ENCODE assay signal across 34 cellular contexts in the genomic region with DNA sequence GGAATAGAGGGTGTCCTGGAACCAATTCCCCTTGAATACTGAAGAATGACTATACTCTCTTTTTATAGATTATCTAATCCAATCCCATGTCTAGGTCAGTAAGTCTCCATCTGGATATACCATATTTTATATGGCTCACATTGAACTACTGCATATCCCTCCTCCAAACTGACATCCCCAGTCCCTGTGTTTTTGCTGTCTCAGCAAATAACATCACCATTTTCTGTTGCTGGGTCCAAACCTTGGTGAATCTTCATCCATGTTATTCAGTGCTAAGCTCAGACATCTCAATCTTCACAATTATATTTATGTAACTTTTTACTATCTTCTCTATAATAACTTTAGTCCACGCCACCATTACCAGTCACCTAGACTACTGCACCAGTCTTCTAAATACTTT.
"Had no signal": no experiment of that assay in that cellular context is flagged by ENCODE, and none has a peak within 500 bp of the region (broad histone marks: within the 10 kb centered on the region; RNA-seq: fewer than 3 reads in every experiment).

No MANE protein-coding gene starts in this region.

- FAIRE-seq: astrocyte, colon, TTC549 had no signal

- H3K36me3 ChIP-seq: adrenal gland, brain microvascular endothelial cell, breast epithelium had no signal

- H3K27me3 ChIP-seq: adrenal gland, body of pancreas, brain microvascular endothelial cell, breast epithelium had no signal

- ATAC-seq: activated CD8-positive, alpha-beta T cell treated with anti-CD3 and anti-CD28 coated beads for 36 hours; activated naive CD4-positive, alpha-beta T cell treated with anti-CD3 and anti-CD28 coated beads, Interleukin-2, amount 50 U/mL, for 72 hours; activated T-cell treated with anti-CD3 and anti-CD28 coated beads, Interleukin-2, amount 50 U/mL, for 4 hours; activated T-cell treated with anti-CD3 and anti-CD28 coated beads, Interleukin-2, amount 50 U/mL, for 72 hours; activated T-helper 17 cell treated with anti-CD3 and anti-CD28 coated beads, Interleukin-2, amount 50 U/mL, for 72 hours; body of pancreas had no signal

- H3K9me3 ChIP-seq: adrenal gland, body of pancreas, breast epithelium had no signal

- H3K4me1 ChIP-seq: adrenal gland, body of pancreas, breast epithelium had no signal

- H3K27ac ChIP-seq: adrenal gland, body of pancreas, brain microvascular endothelial cell, breast epithelium, VCaP had no signal

- DNase-seq: activated B cell treated with CpG ODN at 0.5 μM for 24 hours; activated CD4-positive, alpha-beta memory T cell treated with anti-CD3 and anti-CD28 coated beads for 36 hours; activated CD4-positive, alpha-beta T cell treated with anti-CD3 and anti-CD28 coated beads for 4 hours; activated CD4-positive, alpha-beta T cell treated with anti-CD3 and anti-CD28 coated beads, Interleukin-2, amount 10 ng/mL, durations not matched to agents 24 days and 14 days; activated CD4-positive, alpha-beta T cell treated with anti-CD3 and anti-CD28 coated beads, Interleukin-2, amount 50 U/mL, for 1 hour; activated CD4-positive, alpha-beta T cell treated with anti-CD3 and anti-CD28 coated beads, Interleukin-2, amount 50 U/mL, for 4 hours; activated CD4-positive, CD25-positive, alpha-beta regulatory T cell treated with anti-CD3 and anti-CD28 coated beads, Interleukin-2, amount 50 U/mL, for 72 hours; activated CD8-positive, alpha-beta memory T cell treated with anti-CD3 and anti-CD28 coated beads, Interleukin-2, amount 50 U/mL, for 4 hours; activated CD8-positive, alpha-beta T cell treated with anti-CD3 and anti-CD28 coated beads for 36 hours; activated effector memory CD4-positive, alpha-beta T cell treated with anti-CD3 and anti-CD28 coated beads, Interleukin-2, amount 50 U/mL, for 16 hours; activated gamma-delta T cell treated with Interleukin-2 at 50 U/mL for 16 hours; activated naive CD4-positive, alpha-beta T cell; activated naive CD4-positive, alpha-beta T cell treated with anti-CD3 and anti-CD28 coated beads for 36 hours; activated naive CD4-positive, alpha-beta T cell treated with anti-CD3 and anti-CD28 coated beads, Interleukin-2, amount 50 U/mL, for 16 hours; activated naive CD8-positive, alpha-beta T cell treated with anti-CD3 and anti-CD28 coated beads for 36 hours; activated T-cell treated with anti-CD3 and anti-CD28 coated beads for 4 hours; activated T-cell treated with anti-CD3 and anti-CD28 coated beads, Interleukin-2, amount 50 U/mL, for 1 hour; activated T-cell treated with anti-CD3 and anti-CD28 coated beads, Interleukin-2, amount 50 U/mL, for 4 hours; activated T-cell treated with anti-CD3 and anti-CD28 coated beads, Interleukin-2, amount 50 U/mL, for 72 hours; adrenal gland; amniotic stem cell; aorta; body of pancreas; brain microvascular endothelial cell; central memory CD4-positive, alpha-beta T cell; T-helper 2 cell; T-helper 9 cell had no signal

- H3K4me3 ChIP-seq: adrenal gland, body of pancreas, breast epithelium had no signal
